Comparison of ENCODE assay signal across 28 cellular contexts in the genomic region with DNA sequence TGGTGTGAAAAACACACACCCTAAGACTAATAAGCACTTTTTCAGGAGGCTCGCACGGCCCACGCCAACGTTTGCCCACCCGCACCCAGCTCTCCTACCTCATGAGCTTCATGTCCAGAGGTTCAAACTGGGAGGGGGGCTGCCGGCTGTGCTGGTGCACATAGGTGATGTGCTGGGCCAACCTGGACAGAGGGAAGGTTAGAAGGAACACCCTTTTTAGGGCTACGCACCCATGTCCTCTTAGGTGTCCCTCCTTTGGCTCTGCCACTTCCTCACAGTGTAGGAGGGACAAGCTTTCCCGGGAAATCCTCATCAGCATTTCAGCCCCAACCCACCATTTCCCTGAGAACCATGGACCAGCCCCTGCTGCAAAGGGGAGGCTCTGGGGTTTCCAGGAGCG. TPM values are rescaled to one million over a fixed set of nuclear protein-coding genes. Genes with fewer than 3 reads are reported as not detected.
A peak's percentile ranks its signal among the peaks of the same experiment; 100 is the strongest.
DNase-seq lines count a peak whose midpoint lies in the region; ATAC-seq, FAIRE-seq and TF ChIP-seq lines count a peak whose summit lies in the region.
"Had no signal": no experiment of that assay in that cellular context is flagged by ENCODE, and none has a peak within 500 bp of the region (broad histone marks: within the 10 kb centered on the region; RNA-seq: fewer than 3 reads in every experiment).

No MANE protein-coding gene starts in this region.

- peaks cover 95% of the 10 kb centered on the region for H3K36me3 Mint-ChIP-seq in nephron progenitor cell (ENCODE audit: low read depth)

- no peak for DNase-seq in SK-N-SH
- DNase-seq in HCT116 (ENCODE audit: low read depth, low spot score) = no peak
- DNase-seq in GM12878 (ENCODE audit: low read depth, low spot score) = no peak
- no peak for DNase-seq in nephron progenitor cell
- DNase-seq in glomerular visceral epithelial cell (ENCODE audit: extremely low spot score) = no peak
- no peak for DNase-seq in NCI-H510A (lab: John Stamatoyannopoulos, UW)
- DNase-seq: 8988T; activated CD4-positive, alpha-beta memory T cell treated with anti-CD3 and anti-CD28 coated beads, Interleukin-2, amount 10 ng/mL, durations not matched to agents 7 days and 5 days; activated CD4-positive, CD25-positive, alpha-beta regulatory T cell; activated T-cell treated with anti-CD3 and anti-CD28 coated beads, Interleukin-2, amount 50 U/mL, for 1 hour; brain microvascular endothelial cell; colonic mucosa; heart right ventricle; midbrain; NCI-H2081; NCI-H446 treated with DMSO at 0.1 percent for 48 hours; stimulated activated CD4-positive, alpha-beta T cell treated with anti-CD3 and anti-CD28 coated beads, Interleukin-4, amount 100 ng/mL, for 1 hour; T1000; upper lobe of left lung had no signal

- in situ Hi-C loops in GM12878 (cut with MboI) = no loop called here

- no TSS peak for BruUV-seq in HCT116 (replicated peaks; lab: Mats Ljungman, UMichigan)
- no TSS peak for BruUV-seq in GM12878 (replicated peaks; lab: Mats Ljungman, UMichigan)

- no peak for TF ChIP-seq RAD21 in SK-N-SH (IDR thresholded peaks at IDR 0.05; ENCODE audit: low read length)
- no peak for TF ChIP-seq RAD21 in HCT116 (IDR thresholded peaks at IDR 0.05; ENCODE audit: low read depth)
- TF ChIP-seq RAD21 in GM12878 (IDR thresholded peaks at IDR 0.05; ENCODE audit: insufficient read depth, low read depth, low read length) = no peak

- TF ChIP-seq EP300 in SK-N-SH (IDR thresholded peaks at IDR 0.05; ENCODE audit: borderline replicate concordance in 1 of 2, low read depth in 1 of 2, low read length in 1 of 2) (no peak), GM12878 (IDR thresholded peaks at IDR 0.05; ENCODE audit: borderline replicate concordance in 1 of 2, control insufficient read depth in 1 of 2, low read depth in 2 of 2, low read length in 2 of 2) (no peak)

- H3K9ac ChIP-seq in SK-N-SH (no peak overlapping the region), HCT116 (ENCODE audit: low read length) (no peak overlapping the region), GM12878 (ENCODE audit: control insufficient read depth, insufficient read depth, low read length) (no peak overlapping the region)
- H3K9ac ChIP-seq: KMS-11 had no signal

- H3K27me3 ChIP-seq in SK-N-SH (ENCODE audit: insufficient read depth) = no peaks in the 10 kb centered on the region
- no peaks in the 10 kb centered on the region for H3K27me3 ChIP-seq in HCT116 (ENCODE audit: insufficient read depth, low read length)
- no peaks in the 10 kb centered on the region for H3K27me3 ChIP-seq in GM12878 (replicated peaks in 1 of 2; ENCODE audit: control insufficient read depth in 2 of 2, insufficient read depth in 2 of 2, low read length in 1 of 2)
- H3K27me3 ChIP-seq: brain microvascular endothelial cell, colonic mucosa, heart right ventricle, upper lobe of left lung had no signal

- ATAC-seq in SK-N-SH treated with all-trans-retinoic acid at 6 μM for 48 hours (no peak), HCT116 (no peak), GM12878 (no peak), GM21390 (IDR thresholded peaks at IDR 0.05; ENCODE audit: unreplicated experiment) (no peak)
- ATAC-seq: activated naive CD4-positive, alpha-beta T cell treated with anti-CD3 and anti-CD28 coated beads, Interleukin-2, amount 50 U/mL, for 72 hours; heart right ventricle; left lobe of liver had no signal

- SMC1A ChIA-PET in GM12878 (lab: Charles Lee; ENCODE audit: uncharacterized antibody, unreplicated experiment) = interaction anchor here (1.6 kb wide), 1 partner anchor 37 kb away, joined by 5 read pairs; no protein-coding TSS in a partner anchor

- peaks cover 89% of the 10 kb centered on the region for H3K79me2 ChIP-seq in SK-N-SH (ENCODE audit: insufficient read depth)
- peaks cover 71% of the 10 kb centered on the region for H3K79me2 ChIP-seq in HCT116 (ENCODE audit: insufficient read depth, low read length)
- peaks cover 18% of the 10 kb centered on the region for H3K79me2 ChIP-seq in GM12878 (ENCODE audit: control insufficient read depth, insufficient read depth, low read length)

- H3K4me2 ChIP-seq in SK-N-SH = no peak overlapping the region
- H3K4me2 ChIP-seq in HCT116 (ENCODE audit: low read length) = no peak overlapping the region
- H3K4me2 ChIP-seq in GM12878 (ENCODE audit: control insufficient read depth, insufficient read depth) = no peak overlapping the region
- H3K4me2 ChIP-seq: KMS-11 had no signal

- FAIRE-seq in GM12878 (lab: Jason Lieb, UNC) = no peak
- FAIRE-seq: D721Med, endometrium, RCC 7860 had no signal

- peaks cover 3% of the 10 kb centered on the region; the same call in 1 of the 2 replicates for H4K20me1 ChIP-seq in SK-N-SH (ENCODE audit: insufficient read depth)
- H4K20me1 ChIP-seq in HCT116 (ENCODE audit: insufficient read depth) = peaks cover 23% of the 10 kb centered on the region
- H4K20me1 ChIP-seq in GM12878 (ENCODE audit: control insufficient read depth, insufficient read depth) = peaks cover 3% of the 10 kb centered on the region; the same call in 1 of the 2 replicates

- WGBS in SK-N-SH (ENCODE audit: low lambda C conversion rate) = 79% methylated on average over 9 of the region's 9 CpGs
- 90% methylated on average over 9 of the region's 9 CpGs for WGBS in GM12878 (ENCODE audit: insufficient coverage, insufficient replicate concordance, low lambda C conversion rate, missing lambda C conversion rate)

- peaks cover 68% of the 10 kb centered on the region for H3F3A ChIP-seq in SK-N-SH (replicated peaks; ENCODE audit: insufficient read depth)

- peak overlapping the region; percentile 93 for H3K27ac Mint-ChIP-seq in nephron progenitor cell

- intact Hi-C loops in HCT116 (cut with micrococcal nuclease) (no loop called here), GM12878 (cut with micrococcal nuclease; ENCODE audit: unreplicated experiment) (no loop called here)

- H3K36me3 ChIP-seq in SK-N-SH (replicated peaks in 1 of 2; ENCODE audit: control insufficient read depth in 1 of 2, insufficient read depth in 2 of 2, low read length in 1 of 2) = peaks cover 90 to 91% of the 10 kb centered on the region in 2 experiments
- H3K36me3 ChIP-seq in HCT116 (ENCODE audit: control insufficient read depth in 1 of 2, insufficient read depth in 2 of 2, low read length in 2 of 2) = peaks cover 70 to 93% of the 10 kb centered on the region in 2 experiments
- peaks cover 57 to 69% of the 10 kb centered on the region in 2 experiments for H3K36me3 ChIP-seq in GM12878 (ENCODE audit: control insufficient read depth in 2 of 2, insufficient read depth in 2 of 2, low read length in 1 of 2)

- POLR2A ChIA-PET in SK-N-SH (lab: Yijun Ruan, JAX) = interaction anchor here (1.0 kb wide), 1 partner anchor 9 kb away, joined by 3 read pairs; no protein-coding TSS in a partner anchor
- POLR2A ChIA-PET in HCT116 (lab: Charles Lee) = no interaction called here
- POLR2A ChIA-PET in GM12878 (lab: Charles Lee) = no interaction called here

- CTCF ChIA-PET in SK-N-SH (lab: Yijun Ruan, JAX) = interaction anchor here (0.9 to 1.2 kb wide), 3 partner anchors 13 to 116 kb away, joined by 3 to 6 read pairs (median 3); no protein-coding TSS in a partner anchor
- CTCF ChIA-PET in HCT116 (lab: Charles Lee) = no interaction called here
- CTCF ChIA-PET in GM12878 (lab: Yijun Ruan, JAX) = interaction anchor here (0.8 to 1.5 kb wide), 2 partner anchors 10 to 76 kb away, joined by 3 read pairs; no protein-coding TSS in a partner anchor

- H2AFZ ChIP-seq in SK-N-SH (ENCODE audit: low read depth) (no peak overlapping the region), HCT116 (ENCODE audit: low read depth, low read length, poor library complexity, severe bottlenecking) (no peak overlapping the region), GM12878 (ENCODE audit: control insufficient read depth, low read depth, low read length) (no peak overlapping the region)

- H3K27ac ChIP-seq in SK-N-SH (ENCODE audit: low read depth in 2 of 2, low read length in 1 of 2) (no peak overlapping the region; a peak in 1 of 4 replicates), HCT116 (ENCODE audit: low read depth, low read length) (peak overlapping the region; percentile 13; the same call in 1 of the 2 replicates), GM12878 (ENCODE audit: control insufficient read depth, insufficient read depth) (no peak overlapping the region)
- H3K27ac ChIP-seq: brain microvascular endothelial cell, colonic mucosa, heart right ventricle, KMS-11, upper lobe of left lung had no signal

- H3K4me3 ChIP-seq in SK-N-SH (ENCODE audit: low read depth in 2 of 2, low read length in 1 of 2) (no peak overlapping the region), HCT116 (replicated peaks in 1 of 2; ENCODE audit: low read depth in 1 of 2, low read length in 2 of 2) (no peak overlapping the region), GM12878 (no peak overlapping the region)
- H3K4me3 ChIP-seq: colonic mucosa, heart right ventricle, upper lobe of left lung had no signal

- peaks cover 3% of the 10 kb centered on the region for H3K27me3 Mint-ChIP-seq in nephron progenitor cell (ENCODE audit: low read depth, poor library complexity)
- H3K27me3 Mint-ChIP-seq: activated CD4-positive, alpha-beta memory T cell treated with anti-CD3 and anti-CD28 coated beads, Interleukin-2, amount 10 ng/mL, durations not matched to agents 7 days and 5 days; B cell had no signal

- no peaks in the 10 kb centered on the region for H3K9me3 Mint-ChIP-seq in nephron progenitor cell
- H3K9me3 Mint-ChIP-seq: activated CD4-positive, alpha-beta memory T cell treated with anti-CD3 and anti-CD28 coated beads, Interleukin-2, amount 10 ng/mL, durations not matched to agents 7 days and 5 days; activated naive CD4-positive, alpha-beta T cell treated with anti-CD3 and anti-CD28 coated beads, Interleukin-2, amount 50 U/mL, for 72 hours had no signal

- RAD21 ChIA-PET in HCT116 (lab: Charles Lee; ENCODE audit: low non-redundant PET in 1 of 2, low total read pairs in 2 of 2, uncharacterized antibody in 2 of 2, unreplicated experiment in 2 of 2) = no interaction called here
- RAD21 ChIA-PET in GM12878 (lab: Charles Lee; ENCODE audit: unreplicated experiment) = no interaction called here

- TF ChIP-seq CTCF in SK-N-SH (IDR thresholded peaks at IDR 0.05) = no peak
- no peak for TF ChIP-seq CTCF in HCT116 (IDR thresholded peaks at IDR 0.05 in 2 of 3, conservative IDR thresholded peaks at IDR 0.05 in 1 of 3; ENCODE audit: borderline replicate concordance in 1 of 3, insufficient read depth in 1 of 3, low read depth in 2 of 3, low read length in 2 of 3)
- TF ChIP-seq CTCF in GM12878 (IDR thresholded peaks at IDR 0.05 in 2 of 3, conservative IDR thresholded peaks at IDR 0.05 in 1 of 3; ENCODE audit: control insufficient read depth in 2 of 3, extremely low read depth in 1 of 3, insufficient read depth in 1 of 3, low read depth in 3 of 3, low read length in 3 of 3) = no peak
- TF ChIP-seq CTCF in nephron progenitor cell (IDR thresholded peaks at IDR 0.05) = no peak

- peaks cover 22 to 61% of the 10 kb centered on the region in 2 experiments; a peak in 3 of 4 replicates for H3K4me1 ChIP-seq in SK-N-SH (ENCODE audit: control insufficient read depth in 1 of 2, insufficient read depth in 2 of 2, low read depth in 1 of 2, low read length in 1 of 2)
- peaks cover 0 to 14% of the 10 kb centered on the region in 2 experiments; a peak in 3 of 4 replicates for H3K4me1 ChIP-seq in HCT116 (ENCODE audit: control insufficient read depth in 1 of 2, insufficient read depth in 2 of 2, low read length in 2 of 2)
- peaks cover 10% of the 10 kb centered on the region for H3K4me1 ChIP-seq in GM12878 (ENCODE audit: control insufficient read depth, insufficient read depth, low read length)

- H3K9me2 ChIP-seq in SK-N-SH (no peaks in the 10 kb centered on the region), HCT116 (ENCODE audit: insufficient read depth) (no peaks in the 10 kb centered on the region)

- H3K4me1 Mint-ChIP-seq in nephron progenitor cell = peaks cover 65% of the 10 kb centered on the region

- no peaks in the 10 kb centered on the region for H3K9me3 ChIP-seq in SK-N-SH
- H3K9me3 ChIP-seq in HCT116 (ENCODE audit: control insufficient read depth in 1 of 2, insufficient read depth in 1 of 2, low read depth in 1 of 2, low read length in 2 of 2) = no peaks in the 10 kb centered on the region
- H3K9me3 ChIP-seq in GM12878 (replicated peaks; ENCODE audit: control insufficient read depth, insufficient read depth, low read length) = no peaks in the 10 kb centered on the region
- H3K9me3 ChIP-seq: colonic mucosa, heart right ventricle, upper lobe of left lung had no signal

- H3K4me3 Mint-ChIP-seq in nephron progenitor cell = no peak overlapping the region
- H3K4me3 Mint-ChIP-seq: activated CD4-positive, alpha-beta memory T cell treated with anti-CD3 and anti-CD28 coated beads, Interleukin-2, amount 10 ng/mL, durations not matched to agents 7 days and 5 days; B cell had no signal

- TF ChIP-seq POLR2A in HCT116 (IDR thresholded peaks at IDR 0.05; ENCODE audit: borderline replicate concordance, extremely low read depth, insufficient read depth, insufficient read length) (no peak), GM12878 (IDR thresholded peaks at IDR 0.05; ENCODE audit: low read depth, low read length) (peak; percentile 41)

RNA-seq across cellular contexts. Expression of gene MCM7, which starts 5.9 kb away (rescaled TPM):
- polyA plus RNA-seq in SK-N-SH (2012; rRNA removed) (235 and 241 TPM in 2 replicates), GM12878 (2011; rRNA removed) (124 and 210 TPM in 2 replicates), GM12878 (2014; fragmentation: Illumina TruSeq; extraction: Trizol) (136 and 196 TPM in 2 replicates), GM12878 (2014; fragmentation: Nextera tagmentation; extraction: Ambion mirVana) (100 to 1,000 TPM; 227 to 234 TPM), GM12878 (2014; rRNA removed) (253 and 264 TPM in 2 replicates), GM12878 (2016; fragmentation: Nextera tagmentation; extraction: Ambion mirVana) (100 to 1,000 TPM; 349 to 383 TPM)
- polyA plus RNA-seq in SK-N-SH (2012; cell fraction: cytosol; rRNA removed) = 104 and 136 TPM in 2 replicates
- 652 and 744 TPM in 2 replicates for polyA plus RNA-seq in SK-N-SH (2012; cell fraction: nucleus; rRNA removed)
- total RNA-seq in HCT116 (2021; ENCODE audit: unreplicated experiment) (387 TPM), GM12878 (2014; rRNA removed) (305 and 354 TPM in 2 replicates), GM12878 (2014; rRNA removed; fragmentation: Illumina TruSeq; extraction: Trizol) (165 and 183 TPM in 2 replicates), GM12878 (2021) (292 and 310 TPM in 2 replicates)
- polyA plus RNA-seq in HCT116 (2012) = 273 and 296 TPM in 2 replicates
- total RNA-seq in GM12878 (2013; cell fraction: nucleolus; rRNA removed) = 110 and 116 TPM in 2 replicates
- polyA plus RNA-seq in GM12878 (2011; ENCODE audit: low read depth) = 92.6 TPM
- 206 and 336 TPM in 2 replicates for polyA plus RNA-seq in GM12878 (2011; cell fraction: cytosol; rRNA removed)
- 483 and 562 TPM in 2 replicates for polyA plus RNA-seq in GM12878 (2011; cell fraction: nucleus; rRNA removed)
- 130 and 155 TPM in 2 replicates for polyA plus RNA-seq in GM12878 (2012)
- 223 and 271 TPM in 2 replicates for polyA minus RNA-seq in GM12878 (2011; rRNA and poly(A)+ RNA removed)
- 150 and 189 TPM in 2 replicates for polyA minus RNA-seq in GM12878 (2011; cell fraction: cytosol; rRNA and poly(A)+ RNA removed)
- 166 and 289 TPM in 2 replicates for polyA minus RNA-seq in GM12878 (2011; cell fraction: nucleus; rRNA and poly(A)+ RNA removed)

RNA-seq across cellular contexts. Expression of gene AP4M1, which starts 6.2 kb away (rescaled TPM):
- polyA plus RNA-seq in SK-N-SH (2012; rRNA removed) (35.0 and 39.2 TPM in 2 replicates), GM12878 (2011; rRNA removed) (10.7 and 13.9 TPM in 2 replicates), GM12878 (2014; fragmentation: Illumina TruSeq; extraction: Trizol) (7.7 and 12.5 TPM in 2 replicates), GM12878 (2014; fragmentation: Nextera tagmentation; extraction: Ambion mirVana) (1 to 10 TPM in 1 of 2 experiments, under 1 TPM in 1; 0.77 to 2.1 TPM), GM12878 (2014; rRNA removed) (11.6 and 12.9 TPM in 2 replicates), GM12878 (2016; fragmentation: Nextera tagmentation; extraction: Ambion mirVana) (10 to 100 TPM; 15.9 to 16.1 TPM)
- polyA plus RNA-seq in SK-N-SH (2012; cell fraction: cytosol; rRNA removed) = 22.7 and 25.0 TPM in 2 replicates
- 110 and 133 TPM in 2 replicates for polyA plus RNA-seq in SK-N-SH (2012; cell fraction: nucleus; rRNA removed)
- total RNA-seq in HCT116 (2021; ENCODE audit: unreplicated experiment) (20.0 TPM), GM12878 (2014; rRNA removed) (14.3 and 15.7 TPM in 2 replicates), GM12878 (2014; rRNA removed; fragmentation: Illumina TruSeq; extraction: Trizol) (7.1 and 7.6 TPM in 2 replicates), GM12878 (2021) (12.9 and 13.6 TPM in 2 replicates)
- 11.9 and 13.8 TPM in 2 replicates for polyA plus RNA-seq in HCT116 (2012)
- total RNA-seq in GM12878 (2013; cell fraction: nucleolus; rRNA removed) = 10.7 and 13.4 TPM in 2 replicates
- 3.6 TPM for polyA plus RNA-seq in GM12878 (2011; ENCODE audit: low read depth)
- polyA plus RNA-seq in GM12878 (2011; cell fraction: cytosol; rRNA removed) = 9.6 and 13.1 TPM in 2 replicates
- polyA plus RNA-seq in GM12878 (2011; cell fraction: nucleus; rRNA removed) = 24.5 and 26.5 TPM in 2 replicates
- 7.6 and 10.3 TPM in 2 replicates for polyA plus RNA-seq in GM12878 (2012)
- 9.7 and 18.2 TPM in 2 replicates for polyA minus RNA-seq in GM12878 (2011; rRNA and poly(A)+ RNA removed)
- polyA minus RNA-seq in GM12878 (2011; cell fraction: cytosol; rRNA and poly(A)+ RNA removed) = 3.6 and 6.0 TPM in 2 replicates
- 7.5 and 10.2 TPM in 2 replicates for polyA minus RNA-seq in GM12878 (2011; cell fraction: nucleus; rRNA and poly(A)+ RNA removed)

RNA-seq across cellular contexts. Expression of gene COPS6, which starts 6.5 kb away (rescaled TPM):
- polyA plus RNA-seq in SK-N-SH (2012; rRNA removed) = 413 and 435 TPM in 2 replicates
- polyA plus RNA-seq in SK-N-SH (2012; cell fraction: cytosol; rRNA removed) = 340 and 388 TPM in 2 replicates
- polyA plus RNA-seq in SK-N-SH (2012; cell fraction: nucleus; rRNA removed) = 259 and 284 TPM in 2 replicates
- total RNA-seq in HCT116 (2021; ENCODE audit: unreplicated experiment) = 126 TPM
- 136 and 154 TPM in 2 replicates for polyA plus RNA-seq in HCT116 (2012)
- 26.7 and 29.6 TPM in 2 replicates for total RNA-seq in GM12878 (2013; cell fraction: nucleolus; rRNA removed)
- 40.2 and 43.4 TPM in 2 replicates for total RNA-seq in GM12878 (2014; rRNA removed)
- 28.5 and 28.6 TPM in 2 replicates for total RNA-seq in GM12878 (2014; rRNA removed; fragmentation: Illumina TruSeq; extraction: Trizol)
- 75.2 and 79.6 TPM in 2 replicates for total RNA-seq in GM12878 (2021)
- 42.7 TPM for polyA plus RNA-seq in GM12878 (2011; ENCODE audit: low read depth)
- polyA plus RNA-seq in GM12878 (2011; rRNA removed) = 58.5 and 81.8 TPM in 2 replicates
- 84.5 and 92.5 TPM in 2 replicates for polyA plus RNA-seq in GM12878 (2011; cell fraction: cytosol; rRNA removed)
- polyA plus RNA-seq in GM12878 (2011; cell fraction: nucleus; rRNA removed) = 49.2 and 63.0 TPM in 2 replicates
- polyA plus RNA-seq in GM12878 (2012) = 68.5 and 77.8 TPM in 2 replicates
- 81.1 and 84.8 TPM in 2 replicates for polyA plus RNA-seq in GM12878 (2014; fragmentation: Illumina TruSeq; extraction: Trizol)
- 100 to 1,000 TPM in 1 of 2 experiments, 10 to 100 TPM in 1; 64.1 to 108 TPM for polyA plus RNA-seq in GM12878 (2014; fragmentation: Nextera tagmentation; extraction: Ambion mirVana)
- 97.3 and 99.4 TPM in 2 replicates for polyA plus RNA-seq in GM12878 (2014; rRNA removed)
- 100 to 1,000 TPM; 152 to 182 TPM for polyA plus RNA-seq in GM12878 (2016; fragmentation: Nextera tagmentation; extraction: Ambion mirVana)
- polyA minus RNA-seq in GM12878 (2011; rRNA and poly(A)+ RNA removed) = 73.9 and 92.2 TPM in 2 replicates
- polyA minus RNA-seq in GM12878 (2011; cell fraction: cytosol; rRNA and poly(A)+ RNA removed) = 27.1 and 30.9 TPM in 2 replicates
- 19.5 and 29.9 TPM in 2 replicates for polyA minus RNA-seq in GM12878 (2011; cell fraction: nucleus; rRNA and poly(A)+ RNA removed)

RNA-seq across cellular contexts. Expression of gene ZNF3, which starts 13.8 kb away (rescaled TPM):
- polyA plus RNA-seq in SK-N-SH (2012; rRNA removed) (30.5 and 45.2 TPM in 2 replicates), GM12878 (2011; rRNA removed) (31.1 and 32.1 TPM in 2 replicates), GM12878 (2014; fragmentation: Illumina TruSeq; extraction: Trizol) (37.4 and 48.6 TPM in 2 replicates), GM12878 (2014; fragmentation: Nextera tagmentation; extraction: Ambion mirVana) (10 to 100 TPM; 17.2 to 19.0 TPM), GM12878 (2014; rRNA removed) (22.6 and 27.3 TPM in 2 replicates), GM12878 (2016; fragmentation: Nextera tagmentation; extraction: Ambion mirVana) (10 to 100 TPM; 29.0 to 29.7 TPM)
- 20.6 and 23.4 TPM in 2 replicates for polyA plus RNA-seq in SK-N-SH (2012; cell fraction: cytosol; rRNA removed)
- 141 and 204 TPM in 2 replicates for polyA plus RNA-seq in SK-N-SH (2012; cell fraction: nucleus; rRNA removed)
- total RNA-seq in HCT116 (2021; ENCODE audit: unreplicated experiment) (28.2 TPM), GM12878 (2014; rRNA removed) (26.2 and 34.9 TPM in 2 replicates), GM12878 (2014; rRNA removed; fragmentation: Illumina TruSeq; extraction: Trizol) (34.9 and 36.0 TPM in 2 replicates), GM12878 (2021) (28.5 and 30.7 TPM in 2 replicates)
- polyA plus RNA-seq in HCT116 (2012) = 14.5 and 16.0 TPM in 2 replicates
- total RNA-seq in GM12878 (2013; cell fraction: nucleolus; rRNA removed) = 65.5 and 73.9 TPM in 2 replicates
- 21.0 TPM for polyA plus RNA-seq in GM12878 (2011; ENCODE audit: low read depth)
- polyA plus RNA-seq in GM12878 (2011; cell fraction: cytosol; rRNA removed) = 22.5 and 23.4 TPM in 2 replicates
- polyA plus RNA-seq in GM12878 (2011; cell fraction: nucleus; rRNA removed) = 48.4 and 55.7 TPM in 2 replicates
- polyA plus RNA-seq in GM12878 (2012) = 18.6 and 26.6 TPM in 2 replicates
- polyA minus RNA-seq in GM12878 (2011; rRNA and poly(A)+ RNA removed) = 39.6 and 39.9 TPM in 2 replicates
- 9.4 and 12.2 TPM in 2 replicates for polyA minus RNA-seq in GM12878 (2011; cell fraction: cytosol; rRNA and poly(A)+ RNA removed)
- polyA minus RNA-seq in GM12878 (2011; cell fraction: nucleus; rRNA and poly(A)+ RNA removed) = 23.2 and 42.2 TPM in 2 replicates

RNA-seq across cellular contexts. Expression of gene TAF6, which starts 23.9 kb away (rescaled TPM):
- 31.7 and 70.5 TPM in 2 replicates for polyA plus RNA-seq in SK-N-SH (2012; rRNA removed)
- polyA plus RNA-seq in SK-N-SH (2012; cell fraction: cytosol; rRNA removed) = 27.8 and 39.3 TPM in 2 replicates
- polyA plus RNA-seq in SK-N-SH (2012; cell fraction: nucleus; rRNA removed) = 97.8 and 115 TPM in 2 replicates
- total RNA-seq in HCT116 (2021; ENCODE audit: unreplicated experiment) = 67.4 TPM
- polyA plus RNA-seq in HCT116 (2012) = 54.4 and 55.3 TPM in 2 replicates
- 16.9 and 27.3 TPM in 2 replicates for total RNA-seq in GM12878 (2013; cell fraction: nucleolus; rRNA removed)
- total RNA-seq in GM12878 (2014; rRNA removed) = 16.8 and 18.1 TPM in 2 replicates
- 8.5 and 9.3 TPM in 2 replicates for total RNA-seq in GM12878 (2014; rRNA removed; fragmentation: Illumina TruSeq; extraction: Trizol)
- 42.1 and 47.1 TPM in 2 replicates for total RNA-seq in GM12878 (2021)
- polyA plus RNA-seq in GM12878 (2011; ENCODE audit: low read depth) = 10.1 TPM
- polyA plus RNA-seq in GM12878 (2011; rRNA removed) = 2.5 and 6.0 TPM in 2 replicates
- polyA plus RNA-seq in GM12878 (2011; cell fraction: cytosol; rRNA removed) = 7.1 and 8.6 TPM in 2 replicates
- 25.5 and 35.5 TPM in 2 replicates for polyA plus RNA-seq in GM12878 (2011; cell fraction: nucleus; rRNA removed)
- 21.6 and 22.0 TPM in 2 replicates for polyA plus RNA-seq in GM12878 (2012)
- 17.5 and 24.9 TPM in 2 replicates for polyA plus RNA-seq in GM12878 (2014; fragmentation: Illumina TruSeq; extraction: Trizol)
- under 1 TPM; 0.27 to 0.29 TPM for polyA plus RNA-seq in GM12878 (2014; fragmentation: Nextera tagmentation; extraction: Ambion mirVana)
- polyA plus RNA-seq in GM12878 (2014; rRNA removed) = 15.8 and 24.5 TPM in 2 replicates
- polyA plus RNA-seq in GM12878 (2016; fragmentation: Nextera tagmentation; extraction: Ambion mirVana) = 10 to 100 TPM; 39.6 to 42.6 TPM
- 6.2 and 12.2 TPM in 2 replicates for polyA minus RNA-seq in GM12878 (2011; rRNA and poly(A)+ RNA removed)
- 7.5 and 7.8 TPM in 2 replicates for polyA minus RNA-seq in GM12878 (2011; cell fraction: cytosol; rRNA and poly(A)+ RNA removed)
- polyA minus RNA-seq in GM12878 (2011; cell fraction: nucleus; rRNA and poly(A)+ RNA removed) = 5.9 and 11.0 TPM in 2 replicates

Comparison
In these comparisons a context has a peak if more than half of its experiments do, and no peak if none do; other contexts are left out.
1. Of the 26 proteins assayed by ChIP-seq in both GM12878 and SK-N-SH: peak only in GM12878: none; only in SK-N-SH: none; in both: POLR2AphosphoS5; in neither: 25.